19 cellular contexts compared by ENCODE assay signal in the genomic region with DNA sequence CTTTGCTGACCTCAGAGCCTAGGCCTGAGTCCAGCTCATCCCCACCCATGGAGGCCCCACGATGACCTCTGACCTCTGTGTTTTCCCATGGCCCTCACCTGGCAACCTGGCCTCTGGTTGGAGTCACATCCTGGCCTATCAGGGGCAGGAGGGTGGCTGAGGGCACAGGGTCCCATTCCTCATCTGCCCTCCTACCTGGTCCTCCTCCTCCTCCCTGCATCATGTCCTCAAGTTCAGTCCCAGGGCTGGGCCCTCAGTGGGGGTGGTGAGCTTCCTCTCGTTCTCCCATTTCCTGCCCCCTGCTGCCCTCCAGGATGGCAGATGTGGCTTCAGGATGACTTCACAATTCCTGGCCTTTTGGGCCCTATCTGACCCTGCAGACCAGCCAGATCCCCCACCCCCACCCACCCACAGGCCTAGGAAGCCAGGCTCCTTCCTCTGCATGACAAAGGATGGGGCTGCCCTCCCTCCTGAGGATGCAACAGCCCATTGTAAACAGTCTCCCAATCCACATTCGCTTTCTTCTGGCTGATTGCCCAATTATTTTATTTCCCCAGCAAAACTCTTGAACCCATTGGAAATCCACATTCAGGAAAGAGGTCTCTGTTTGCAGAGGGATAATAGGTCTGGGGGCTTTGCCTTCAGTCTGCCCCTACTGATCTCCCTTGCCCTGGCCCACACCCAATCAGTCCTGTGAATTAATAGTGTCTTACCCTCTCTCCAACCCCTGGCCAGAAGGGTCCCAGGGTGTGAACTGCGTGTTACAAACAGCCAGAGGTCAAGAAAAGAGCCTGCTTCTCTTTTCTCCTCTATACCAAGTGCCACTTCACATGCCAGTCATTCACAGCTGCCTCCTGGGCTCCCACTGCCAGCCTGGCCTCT. TPM values are rescaled to one million over a fixed set of nuclear protein-coding genes. Genes with fewer than 3 reads are reported as not detected.
DNase-seq lines count a peak whose midpoint lies in the region; ATAC-seq and TF ChIP-seq lines count a peak whose summit lies in the region.
"Had no signal": no experiment of that assay in that cellular context is flagged by ENCODE, and none has a peak within 500 bp of the region (broad histone marks: within the 10 kb centered on the region; RNA-seq: fewer than 3 reads in every experiment).

No MANE protein-coding gene starts in this region.

- H4K91ac ChIP-seq in neuronal stem cell (ENCODE audit: low read depth, low read length, poor library complexity): peak overlapping the region; percentile 80

- no peaks in the 10 kb centered on the region for H3K79me2 ChIP-seq in OCI-LY1 (ENCODE audit: insufficient read depth, low read length)

- H2AFZ ChIP-seq in OCI-LY1 (ENCODE audit: low read length) (no peak overlapping the region), neuronal stem cell (ENCODE audit: low read length) (peak overlapping the region; percentile 13)

- no peak overlapping the region for H3K9ac ChIP-seq in OCI-LY1 (ENCODE audit: low read length)
- H3K9ac ChIP-seq in endodermal cell (ENCODE audit: extremely low read depth, low read length, poor library complexity, severe bottlenecking): peak overlapping the region; percentile 49
- peak overlapping the region; percentile 57 for H3K9ac ChIP-seq in neuronal stem cell (ENCODE audit: low read depth, low read length, poor library complexity)

- H3K36me3 ChIP-seq in OCI-LY1 (ENCODE audit: insufficient read depth, low read length) (no peaks in the 10 kb centered on the region), endodermal cell (ENCODE audit: control insufficient read depth, insufficient read depth, low read length) (no peaks in the 10 kb centered on the region), neuronal stem cell (replicated peaks in 1 of 2; ENCODE audit: control insufficient read depth in 2 of 2, insufficient read depth in 2 of 2, low read length in 2 of 2) (no peaks in the 10 kb centered on the region)
- H3K36me3 ChIP-seq: thoracic aorta had no signal

- H3K79me1 ChIP-seq in neuronal stem cell (ENCODE audit: low read depth, low read length): no peaks in the 10 kb centered on the region

- no peak for ATAC-seq in activated T-cell treated with anti-CD3 and anti-CD28 coated beads, Interleukin-2, amount 50 U/mL, for 72 hours (replicated peaks in 1 of 2)
- ATAC-seq in GM18873 (IDR thresholded peaks at IDR 0.05; ENCODE audit: low FRiP score, unreplicated experiment): no peak
- no peak for ATAC-seq in HG02885 (IDR thresholded peaks at IDR 0.05; ENCODE audit: poor library complexity, unreplicated experiment)
- no peak for ATAC-seq in GM18868 (IDR thresholded peaks at IDR 0.05; ENCODE audit: unreplicated experiment)
- ATAC-seq: PC-3, SK-N-SH treated with all-trans-retinoic acid at 6 μM for 48 hours had no signal

- peak overlapping the region; percentile 13 for H2AK5ac ChIP-seq in neuronal stem cell (ENCODE audit: low read depth, low read length)

- H3K27me3 ChIP-seq in OCI-LY1 (ENCODE audit: insufficient read depth, low read length): no peaks in the 10 kb centered on the region
- H3K27me3 ChIP-seq in endodermal cell (ENCODE audit: control insufficient read depth, insufficient read depth, low read length, poor library complexity, severe bottlenecking): no peaks in the 10 kb centered on the region
- no peaks in the 10 kb centered on the region for H3K27me3 ChIP-seq in neuronal stem cell (ENCODE audit: control insufficient read depth in 3 of 3, insufficient read depth in 3 of 3, low read depth in 1 of 3, low read length in 3 of 3)

- H3K4ac ChIP-seq in neuronal stem cell (ENCODE audit: low read length): no peak overlapping the region

- H3F3A ChIP-seq in OCI-LY1 (ENCODE audit: insufficient read depth, low read length): no peaks in the 10 kb centered on the region

- H2BK15ac ChIP-seq in neuronal stem cell (ENCODE audit: low read length): no peak overlapping the region

- no peaks in the 10 kb centered on the region for H3K27me3 Mint-ChIP-seq in activated T-cell treated with anti-CD3 and anti-CD28 coated beads, Interleukin-2, amount 50 U/mL, for 72 hours (ENCODE audit: low read depth)
- H3K27me3 Mint-ChIP-seq in endodermal cell (ENCODE audit: insufficient read depth): no peaks in the 10 kb centered on the region

- WGBS in endodermal cell (ENCODE audit: insufficient coverage in 1 of 2, insufficient read length in 1 of 2), 2 experiments: 7 to 23% methylated on average over 3 to 4 of the region's 4 CpGs
- WGBS in neuronal stem cell (ENCODE audit: extremely low coverage in 2 of 2, insufficient read length in 2 of 2, insufficient replicate concordance in 1 of 2), 2 donors: no CpG with 5 or more reads among the region's 4 CpGs

- peak overlapping the region in 1 of 2 donors; percentile 10 for H3K4me3 Mint-ChIP-seq in activated T-cell treated with anti-CD3 and anti-CD28 coated beads, Interleukin-2, amount 50 U/mL, for 72 hours
- peak overlapping the region; percentile 30 for H3K4me3 Mint-ChIP-seq in endodermal cell
- H3K4me3 Mint-ChIP-seq: HFFc6 had no signal

- H3K14ac ChIP-seq in neuronal stem cell (ENCODE audit: low read length): no peak overlapping the region

- H3K4me1 ChIP-seq in OCI-LY1 (ENCODE audit: insufficient read depth, low read length, severe bottlenecking) (peaks cover 28% of the 10 kb centered on the region), endodermal cell (ENCODE audit: control insufficient read depth, insufficient read depth, low read length) (peaks cover 22% of the 10 kb centered on the region), neuronal stem cell (ENCODE audit: control insufficient read depth in 2 of 2, insufficient read depth in 1 of 2, low read depth in 1 of 2, low read length in 2 of 2) (peaks cover 11 to 13% of the 10 kb centered on the region in 2 donors)

- H3K4me1 Mint-ChIP-seq in activated T-cell treated with anti-CD3 and anti-CD28 coated beads, Interleukin-2, amount 50 U/mL, for 72 hours (ENCODE audit: low read depth): peaks cover 47% of the 10 kb centered on the region
- peaks cover 39% of the 10 kb centered on the region for H3K4me1 Mint-ChIP-seq in endodermal cell

- no peak overlapping the region for H3K23ac ChIP-seq in neuronal stem cell (ENCODE audit: low read depth, low read length, poor library complexity)

- TF ChIP-seq CTCF in OCI-LY1 (IDR thresholded peaks at IDR 0.05; ENCODE audit: low read length): no peak
- no peak for TF ChIP-seq CTCF in endodermal cell (conservative IDR thresholded peaks at IDR 0.05)

- no peak for DNase-seq in activated T-cell treated with anti-CD3 and anti-CD28 coated beads, Interleukin-2, amount 50 U/mL, for 72 hours
- DNase-seq in activated T-cell treated with anti-CD3 and anti-CD28 coated beads, Interleukin-2, amount 50 U/mL, for 48 hours: no peak
- DNase-seq in endodermal cell (peak; percentile 98), neuronal stem cell (ENCODE audit: low spot score) (no peak)
- DNase-seq: activated CD4-positive, alpha-beta T cell treated with anti-CD3 and anti-CD28 coated beads for 1 hour; foreskin fibroblast; HFFc6; islet precursor cell; MM.1S; NCI-H2171; PC-3; stimulated activated CD4-positive, alpha-beta T cell treated with anti-CD3 and anti-CD28 coated beads, Interleukin-15, amount 100 ng/mL, for 24 hours had no signal

- no peak overlapping the region for H2BK120ac ChIP-seq in neuronal stem cell (ENCODE audit: low read depth, low read length)

- H3K9me3 ChIP-seq in OCI-LY1 (ENCODE audit: low read length): no peaks in the 10 kb centered on the region
- no peaks in the 10 kb centered on the region for H3K9me3 ChIP-seq in endodermal cell (ENCODE audit: control insufficient read depth, low read length)
- H3K9me3 ChIP-seq in neuronal stem cell (replicated peaks in 1 of 2; ENCODE audit: control insufficient read depth in 2 of 2, insufficient read depth in 1 of 2, low read depth in 1 of 2, low read length in 2 of 2): no peaks in the 10 kb centered on the region
- H3K9me3 ChIP-seq: thoracic aorta had no signal

- peaks cover 0 to 2% of the 10 kb centered on the region in 2 donors for H3K36me3 Mint-ChIP-seq in activated T-cell treated with anti-CD3 and anti-CD28 coated beads, Interleukin-2, amount 50 U/mL, for 72 hours (ENCODE audit: insufficient read depth in 2 of 2)
- H3K36me3 Mint-ChIP-seq in endodermal cell (ENCODE audit: low read depth): no peaks in the 10 kb centered on the region

- H3K4me2 ChIP-seq in OCI-LY1 (ENCODE audit: low read length): no peak overlapping the region
- H3K4me2 ChIP-seq in neuronal stem cell (ENCODE audit: insufficient read depth, low read length, poor library complexity, severe bottlenecking): no peak overlapping the region

- peak overlapping the region; percentile 92 for H3K18ac ChIP-seq in neuronal stem cell (ENCODE audit: low read length)

- H2BK5ac ChIP-seq in neuronal stem cell (ENCODE audit: low read length): no peak overlapping the region

- no peaks in the 10 kb centered on the region for H3K9me2 ChIP-seq in OCI-LY1 (ENCODE audit: low read depth, low read length)

- peak overlapping the region; percentile 85 for H3K27ac ChIP-seq in OCI-LY1 (ENCODE audit: low read depth, low read length, poor library complexity, severe bottlenecking)
- H3K27ac ChIP-seq in endodermal cell (ENCODE audit: low read depth, low read length): no peak overlapping the region
- no peak overlapping the region for H3K27ac ChIP-seq in neuronal stem cell (replicated peaks; ENCODE audit: low read length)
- H3K27ac ChIP-seq: thoracic aorta had no signal

- H4K20me1 ChIP-seq in OCI-LY1 (ENCODE audit: insufficient read depth, low read length): no peaks in the 10 kb centered on the region

- no peaks in the 10 kb centered on the region for H3K9me3 Mint-ChIP-seq in activated T-cell treated with anti-CD3 and anti-CD28 coated beads, Interleukin-2, amount 50 U/mL, for 72 hours
- peaks cover 7% of the 10 kb centered on the region for H3K9me3 Mint-ChIP-seq in endodermal cell
- H3K9me3 Mint-ChIP-seq: HFFc6 had no signal

- H4K8ac ChIP-seq in neuronal stem cell (ENCODE audit: low read depth, low read length): no peak overlapping the region

- H3K4me3 ChIP-seq in OCI-LY1 (ENCODE audit: low read depth, low read length, poor library complexity, severe bottlenecking) (no peak overlapping the region), endodermal cell (ENCODE audit: low read length) (no peak overlapping the region), neuronal stem cell (ENCODE audit: low read length in 2 of 2) (no peak overlapping the region)
- H3K4me3 ChIP-seq: thoracic aorta had no signal

- H2BK12ac ChIP-seq in neuronal stem cell (ENCODE audit: low read length): no peak overlapping the region

- peak overlapping the region; percentile 55 for H3K27ac Mint-ChIP-seq in activated T-cell treated with anti-CD3 and anti-CD28 coated beads, Interleukin-2, amount 50 U/mL, for 72 hours
- H3K27ac Mint-ChIP-seq in endodermal cell: peak overlapping the region; percentile 98
- H3K27ac Mint-ChIP-seq: HFFc6 had no signal

RNA-seq across cellular contexts. Expression of gene LEFTY1, which starts 10.3 kb away (rescaled TPM):
- total RNA-seq in activated T-cell treated with anti-CD3 and anti-CD28 coated beads, Interleukin-2, amount 50 U/mL, for 72 hours: not detected
- 100 to 1,000 TPM in 1 of 2 donors, 10 to 100 TPM in 1; 76.0 to 660 TPM for total RNA-seq in endodermal cell
- 184 TPM for polyA plus RNA-seq in endodermal cell (2013, experiment 1 of 2)
- polyA plus RNA-seq in endodermal cell (2013, experiment 2 of 2): 274 TPM
- 0.33 TPM for polyA plus RNA-seq in neuronal stem cell (2013, experiment 1 of 2)
- 0.21 TPM for polyA plus RNA-seq in neuronal stem cell (2013, experiment 2 of 2)
- total RNA-seq: HFFc6, PC-3, pulmonary artery endothelial cell, thoracic aorta had no signal

RNA-seq across cellular contexts. Expression of gene TMEM63A, which starts 17.1 kb away (rescaled TPM):
- 10 to 100 TPM; 44.9 to 49.7 TPM for total RNA-seq in activated T-cell treated with anti-CD3 and anti-CD28 coated beads, Interleukin-2, amount 50 U/mL, for 72 hours
- 100 to 1,000 TPM; 194 to 232 TPM for total RNA-seq in endodermal cell
- 34.7 TPM for polyA plus RNA-seq in endodermal cell (2013, experiment 1 of 2)
- polyA plus RNA-seq in endodermal cell (2013, experiment 2 of 2): 38.8 TPM
- 9.6 TPM for polyA plus RNA-seq in neuronal stem cell (2013, experiment 1 of 2)
- polyA plus RNA-seq in neuronal stem cell (2013, experiment 2 of 2): 8.6 TPM

RNA-seq across cellular contexts. Expression of gene PYCR2, which starts 24.8 kb away (rescaled TPM):
- total RNA-seq in activated T-cell treated with anti-CD3 and anti-CD28 coated beads, Interleukin-2, amount 50 U/mL, for 72 hours: 100 to 1,000 TPM; 144 to 152 TPM
- total RNA-seq in endodermal cell: 100 to 1,000 TPM in 1 of 2 donors, 10 to 100 TPM in 1; 94.5 to 101 TPM
- polyA plus RNA-seq in endodermal cell (2013, experiment 1 of 2): 74.6 TPM
- 71.4 TPM for polyA plus RNA-seq in endodermal cell (2013, experiment 2 of 2)
- polyA plus RNA-seq in neuronal stem cell (2013, experiment 1 of 2): 52.5 TPM
- 54.2 TPM for polyA plus RNA-seq in neuronal stem cell (2013, experiment 2 of 2)

RNA-seq across cellular contexts. Expression of gene LEFTY2, which starts 41.7 kb away (rescaled TPM):
- not detected for total RNA-seq in activated T-cell treated with anti-CD3 and anti-CD28 coated beads, Interleukin-2, amount 50 U/mL, for 72 hours
- total RNA-seq in endodermal cell: 100 to 1,000 TPM; 272 to 938 TPM
- polyA plus RNA-seq in endodermal cell (2013, experiment 1 of 2): 318 TPM
- polyA plus RNA-seq in endodermal cell (2013, experiment 2 of 2): 376 TPM
- polyA plus RNA-seq in neuronal stem cell (2013, experiment 1 of 2): 0.11 TPM
- 0.10 TPM for polyA plus RNA-seq in neuronal stem cell (2013, experiment 2 of 2)
- total RNA-seq: HFFc6, PC-3 had no signal

Comparison
In these comparisons a context has a peak if more than half of its experiments do, and no peak if none do; other contexts are left out.
1. RNA of gene LEFTY1, which starts 10.3 kb away (total RNA-seq): 76.0 to 660 TPM in endodermal cell; not detected in activated T-cell treated with anti-CD3 and anti-CD28 coated beads, Interleukin-2, amount 50 U/mL, for 72 hours; every median in the first group is over 10 times any median in the second.